ENCODE assay signal across 30 cellular contexts in genomic region chr1:59170659-59171058, GRCh38.
"Had no signal": no experiment of that assay in that cellular context is flagged by ENCODE, and none has a peak within 500 bp of the region (broad histone marks: within the 10 kb centered on the region; RNA-seq: fewer than 3 reads in every experiment).

No MANE protein-coding gene starts in this region.

- H3K9me3 ChIP-seq: adrenal gland, gastrocnemius medialis, heart left ventricle had no signal

- DNase-seq: activated CD4-positive, alpha-beta memory T cell treated with anti-CD3 and anti-CD28 coated beads for 36 hours; activated CD4-positive, alpha-beta T cell treated with anti-CD3 and anti-CD28 coated beads for 36 hours; activated CD4-positive, alpha-beta T cell treated with anti-CD3 and anti-CD28 coated beads, Interleukin-2, amount 10 ng/mL, durations not matched to agents 24 days and 14 days; activated CD4-positive, CD25-positive, alpha-beta regulatory T cell; activated CD4-positive, CD25-positive, alpha-beta regulatory T cell treated with anti-CD3 and anti-CD28 coated beads, Interleukin-2, amount 50 U/mL, for 72 hours; activated CD8-positive, alpha-beta memory T cell treated with anti-CD3 and anti-CD28 coated beads, Interleukin-2, amount 10 ng/mL, durations not matched to agents 7 days and 5 days; activated CD8-positive, alpha-beta memory T cell treated with anti-CD3 and anti-CD28 coated beads, Interleukin-2, amount 50 U/mL, for 4 hours; activated CD8-positive, alpha-beta T cell treated with anti-CD3 and anti-CD28 coated beads, Interleukin-2, amount 10 ng/mL, durations not matched to agents 7 days and 5 days; activated effector memory CD4-positive, alpha-beta T cell treated with anti-CD3 and anti-CD28 coated beads, Interleukin-2, amount 50 U/mL, for 16 hours; activated naive CD4-positive, alpha-beta T cell treated with anti-CD3 and anti-CD28 coated beads for 36 hours; activated naive CD8-positive, alpha-beta T cell treated with anti-CD3 and anti-CD28 coated beads for 36 hours; activated naive CD8-positive, alpha-beta T cell treated with anti-CD3 and anti-CD28 coated beads, Interleukin-2, amount 50 U/mL, for 24 hours; activated T-cell treated with anti-CD3 and anti-CD28 coated beads, Interleukin-2, amount 50 U/mL, for 1 hour; activated T-cell treated with anti-CD3 and anti-CD28 coated beads, Interleukin-2, amount 50 U/mL, for 48 hours; adrenal gland; amygdala; aorta; caudate nucleus; effector CD8-positive, alpha-beta T cell; foreskin keratinocyte; gastrocnemius medialis; glutamatergic neuron; heart left ventricle; T-helper 2 cell had no signal

- ATAC-seq: activated CD4-positive, alpha-beta T cell treated with anti-CD3 and anti-CD28 coated beads for 36 hours; activated CD8-positive, alpha-beta memory T cell treated with anti-CD3 and anti-CD28 coated beads, Interleukin-2, amount 10 ng/mL, durations not matched to agents 7 days and 5 days; activated CD8-positive, alpha-beta T cell treated with anti-CD3 and anti-CD28 coated beads, Interleukin-2, amount 10 ng/mL, durations not matched to agents 7 days and 5 days; activated naive CD8-positive, alpha-beta T cell treated with anti-CD3 and anti-CD28 coated beads, Interleukin-2, amount 50 U/mL, for 24 hours; esophagus mucosa; foreskin keratinocyte; gastrocnemius medialis had no signal

- H3K9me3 Mint-ChIP-seq: activated naive CD4-positive, alpha-beta T cell treated with anti-CD3 and anti-CD28 coated beads for 36 hours; activated naive CD8-positive, alpha-beta T cell treated with anti-CD3 and anti-CD28 coated beads for 36 hours; activated naive CD8-positive, alpha-beta T cell treated with anti-CD3 and anti-CD28 coated beads, Interleukin-2, amount 50 U/mL, for 24 hours had no signal

- H3K36me3 ChIP-seq: adrenal gland, gastrocnemius medialis, heart left ventricle had no signal

- H3K4me3 ChIP-seq: adrenal gland, gastrocnemius medialis, heart left ventricle had no signal

- H3K4me1 ChIP-seq: heart left ventricle had no signal

- FAIRE-seq: colon, endometrium had no signal

- H3K4me1 Mint-ChIP-seq: activated CD4-positive, alpha-beta T cell treated with anti-CD3 and anti-CD28 coated beads for 36 hours; activated CD8-positive, alpha-beta memory T cell treated with anti-CD3 and anti-CD28 coated beads, Interleukin-2, amount 10 ng/mL, durations not matched to agents 7 days and 5 days; activated naive CD4-positive, alpha-beta T cell treated with anti-CD3 and anti-CD28 coated beads, Interleukin-2, amount 50 U/mL, for 24 hours; activated naive CD8-positive, alpha-beta T cell treated with anti-CD3 and anti-CD28 coated beads for 36 hours had no signal

- H3K4me3 Mint-ChIP-seq: activated CD4-positive, alpha-beta memory T cell treated with anti-CD3 and anti-CD28 coated beads for 36 hours; activated CD4-positive, alpha-beta T cell treated with anti-CD3 and anti-CD28 coated beads for 36 hours; activated CD4-positive, alpha-beta T cell treated with anti-CD3 and anti-CD28 coated beads, Interleukin-2, amount 10 ng/mL, durations not matched to agents 24 days and 14 days; activated CD8-positive, alpha-beta memory T cell treated with anti-CD3 and anti-CD28 coated beads, Interleukin-2, amount 10 ng/mL, durations not matched to agents 7 days and 5 days; activated CD8-positive, alpha-beta T cell treated with anti-CD3 and anti-CD28 coated beads, Interleukin-2, amount 10 ng/mL, durations not matched to agents 7 days and 5 days; activated naive CD4-positive, alpha-beta T cell treated with anti-CD3 and anti-CD28 coated beads for 36 hours; activated naive CD4-positive, alpha-beta T cell treated with anti-CD3 and anti-CD28 coated beads, Interleukin-2, amount 50 U/mL, for 24 hours; activated naive CD8-positive, alpha-beta T cell treated with anti-CD3 and anti-CD28 coated beads for 36 hours; activated naive CD8-positive, alpha-beta T cell treated with anti-CD3 and anti-CD28 coated beads, Interleukin-2, amount 50 U/mL, for 24 hours; activated T-helper 1 cell treated with anti-CD3 and anti-CD28 coated beads, Interleukin-12 subunit alpha, Interleukin-12 subunit beta, Interleukin-2, Interleukin-4 antibody, amounts not matched to agents 30 ng/mL and 10 ng/mL and 1 ng/mL, durations not matched to agents 14 hours and 24 hours and 36 hours had no signal

- H3K27ac Mint-ChIP-seq: activated CD4-positive, alpha-beta memory T cell treated with anti-CD3 and anti-CD28 coated beads for 36 hours; activated CD4-positive, alpha-beta T cell treated with anti-CD3 and anti-CD28 coated beads for 36 hours; activated CD4-positive, alpha-beta T cell treated with anti-CD3 and anti-CD28 coated beads, Interleukin-2, amount 10 ng/mL, durations not matched to agents 24 days and 14 days; activated CD8-positive, alpha-beta memory T cell treated with anti-CD3 and anti-CD28 coated beads, Interleukin-2, amount 10 ng/mL, durations not matched to agents 7 days and 5 days; activated CD8-positive, alpha-beta T cell treated with anti-CD3 and anti-CD28 coated beads, Interleukin-2, amount 10 ng/mL, durations not matched to agents 7 days and 5 days; activated naive CD4-positive, alpha-beta T cell treated with anti-CD3 and anti-CD28 coated beads for 36 hours; activated naive CD4-positive, alpha-beta T cell treated with anti-CD3 and anti-CD28 coated beads, Interleukin-2, amount 50 U/mL, for 24 hours; activated naive CD8-positive, alpha-beta T cell treated with anti-CD3 and anti-CD28 coated beads for 36 hours; activated naive CD8-positive, alpha-beta T cell treated with anti-CD3 and anti-CD28 coated beads, Interleukin-2, amount 50 U/mL, for 24 hours; activated T-helper 1 cell treated with anti-CD3 and anti-CD28 coated beads, Interleukin-12 subunit alpha, Interleukin-12 subunit beta, Interleukin-2, Interleukin-4 antibody, amounts not matched to agents 30 ng/mL and 10 ng/mL and 1 ng/mL, durations not matched to agents 14 hours and 24 hours and 36 hours; activated T-helper 2 cell treated with anti-CD3 and anti-CD28 coated beads, Interferon-gamma antibody, Interleukin-2, Interleukin-4, amounts not matched to agents 10 μg/mL and 5 μg/mL and 100 μg/mL, durations not matched to agents 14 hours and 24 hours and 36 hours had no signal

- H3K27me3 ChIP-seq: adrenal gland, foreskin keratinocyte, gastrocnemius medialis, heart left ventricle had no signal

- H3K27ac ChIP-seq: foreskin keratinocyte, gastrocnemius medialis, heart left ventricle had no signal

- H3K36me3 Mint-ChIP-seq: activated CD4-positive, alpha-beta memory T cell treated with anti-CD3 and anti-CD28 coated beads for 36 hours; activated naive CD4-positive, alpha-beta T cell treated with anti-CD3 and anti-CD28 coated beads, Interleukin-2, amount 50 U/mL, for 24 hours; activated naive CD8-positive, alpha-beta T cell treated with anti-CD3 and anti-CD28 coated beads for 36 hours had no signal
